ENCODE assay signal across 1 cellular context in the genomic region with DNA sequence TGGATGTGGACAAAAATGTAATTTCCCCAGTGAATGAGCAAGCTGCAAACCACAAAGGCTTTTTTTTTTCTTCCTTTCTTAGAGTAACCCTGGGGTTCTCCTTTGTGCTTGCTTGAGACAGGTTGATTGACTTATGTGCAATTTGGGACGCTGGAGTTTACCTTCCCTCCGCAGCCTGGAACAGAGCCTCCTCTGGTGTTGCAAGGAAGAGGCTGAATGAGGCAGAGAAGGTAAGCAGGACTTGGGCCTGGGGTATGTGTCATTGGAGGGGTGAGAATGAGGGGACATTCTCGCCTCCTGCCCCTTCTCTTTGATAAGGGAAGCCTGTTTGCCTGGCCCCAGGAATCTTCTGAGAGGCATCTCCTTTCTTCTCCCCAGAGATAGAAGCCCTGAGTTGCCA.
TF ChIP-seq lines count a peak whose summit lies in the region.

No MANE protein-coding gene starts in this region.

TF ChIP-seq in GM23338, 12 proteins besides CTCF, POLR2A, EP300 and RAD21 (continued from another document):
- TF ChIP-seq, protein P1, sequence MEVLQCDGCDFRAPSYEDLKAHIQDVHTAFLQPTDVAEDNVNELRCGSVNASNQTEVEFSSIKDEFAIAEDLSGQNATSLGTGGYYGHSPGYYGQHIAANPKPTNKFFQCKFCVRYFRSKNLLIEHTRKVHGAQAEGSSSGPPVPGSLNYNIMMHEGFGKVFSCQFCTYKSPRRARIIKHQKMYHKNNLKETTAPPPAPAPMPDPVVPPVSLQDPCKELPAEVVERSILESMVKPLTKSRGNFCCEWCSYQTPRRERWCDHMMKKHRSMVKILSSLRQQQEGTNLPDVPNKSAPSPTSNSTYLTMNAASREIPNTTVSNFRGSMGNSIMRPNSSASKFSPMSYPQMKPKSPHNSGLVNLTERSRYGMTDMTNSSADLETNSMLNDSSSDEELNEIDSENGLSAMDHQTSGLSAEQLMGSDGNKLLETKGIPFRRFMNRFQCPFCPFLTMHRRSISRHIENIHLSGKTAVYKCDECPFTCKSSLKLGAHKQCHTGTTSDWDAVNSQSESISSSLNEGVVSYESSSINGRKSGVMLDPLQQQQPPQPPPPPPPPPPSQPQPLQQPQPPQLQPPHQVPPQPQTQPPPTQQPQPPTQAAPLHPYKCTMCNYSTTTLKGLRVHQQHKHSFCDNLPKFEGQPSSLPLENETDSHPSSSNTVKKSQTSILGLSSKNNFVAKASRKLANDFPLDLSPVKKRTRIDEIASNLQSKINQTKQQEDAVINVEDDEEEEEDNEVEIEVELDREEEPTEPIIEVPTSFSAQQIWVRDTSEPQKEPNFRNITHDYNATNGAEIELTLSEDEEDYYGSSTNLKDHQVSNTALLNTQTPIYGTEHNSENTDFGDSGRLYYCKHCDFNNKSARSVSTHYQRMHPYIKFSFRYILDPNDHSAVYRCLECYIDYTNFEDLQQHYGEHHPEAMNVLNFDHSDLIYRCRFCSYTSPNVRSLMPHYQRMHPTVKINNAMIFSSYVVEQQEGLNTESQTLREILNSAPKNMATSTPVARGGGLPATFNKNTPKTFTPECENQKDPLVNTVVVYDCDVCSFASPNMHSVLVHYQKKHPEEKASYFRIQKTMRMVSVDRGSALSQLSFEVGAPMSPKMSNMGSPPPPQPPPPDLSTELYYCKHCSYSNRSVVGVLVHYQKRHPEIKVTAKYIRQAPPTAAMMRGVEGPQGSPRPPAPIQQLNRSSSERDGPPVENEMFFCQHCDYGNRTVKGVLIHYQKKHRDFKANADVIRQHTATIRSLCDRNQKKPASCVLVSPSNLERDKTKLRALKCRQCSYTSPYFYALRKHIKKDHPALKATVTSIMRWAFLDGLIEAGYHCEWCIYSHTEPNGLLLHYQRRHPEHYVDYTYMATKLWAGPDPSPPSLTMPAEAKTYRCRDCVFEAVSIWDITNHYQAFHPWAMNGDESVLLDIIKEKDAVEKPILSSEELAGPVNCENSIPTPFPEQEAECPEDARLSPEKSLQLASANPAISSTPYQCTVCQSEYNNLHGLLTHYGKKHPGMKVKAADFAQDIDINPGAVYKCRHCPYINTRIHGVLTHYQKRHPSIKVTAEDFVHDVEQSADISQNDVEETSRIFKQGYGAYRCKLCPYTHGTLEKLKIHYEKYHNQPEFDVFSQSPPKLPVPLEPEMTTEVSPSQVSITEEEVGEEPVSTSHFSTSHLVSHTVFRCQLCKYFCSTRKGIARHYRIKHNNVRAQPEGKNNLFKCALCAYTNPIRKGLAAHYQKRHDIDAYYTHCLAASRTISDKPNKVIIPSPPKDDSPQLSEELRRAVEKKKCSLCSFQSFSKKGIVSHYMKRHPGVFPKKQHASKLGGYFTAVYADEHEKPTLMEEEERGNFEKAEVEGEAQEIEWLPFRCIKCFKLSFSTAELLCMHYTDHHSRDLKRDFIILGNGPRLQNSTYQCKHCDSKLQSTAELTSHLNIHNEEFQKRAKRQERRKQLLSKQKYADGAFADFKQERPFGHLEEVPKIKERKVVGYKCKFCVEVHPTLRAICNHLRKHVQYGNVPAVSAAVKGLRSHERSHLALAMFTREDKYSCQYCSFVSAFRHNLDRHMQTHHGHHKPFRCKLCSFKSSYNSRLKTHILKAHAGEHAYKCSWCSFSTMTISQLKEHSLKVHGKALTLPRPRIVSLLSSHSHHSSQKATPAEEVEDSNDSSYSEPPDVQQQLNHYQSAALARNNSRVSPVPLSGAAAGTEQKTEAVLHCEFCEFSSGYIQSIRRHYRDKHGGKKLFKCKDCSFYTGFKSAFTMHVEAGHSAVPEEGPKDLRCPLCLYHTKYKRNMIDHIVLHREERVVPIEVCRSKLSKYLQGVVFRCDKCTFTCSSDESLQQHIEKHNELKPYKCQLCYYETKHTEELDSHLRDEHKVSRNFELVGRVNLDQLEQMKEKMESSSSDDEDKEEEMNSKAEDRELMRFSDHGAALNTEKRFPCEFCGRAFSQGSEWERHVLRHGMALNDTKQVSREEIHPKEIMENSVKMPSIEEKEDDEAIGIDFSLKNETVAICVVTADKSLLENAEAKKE (CRISPR knock-in tag; IDR thresholded peaks at IDR 0.05), result no peak
- TF ChIP-seq CREB1 (CRISPR knock-in tag; IDR thresholded peaks at IDR 0.05; ENCODE audit: low read depth) (no peak), EZH2 (IDR thresholded peaks at IDR 0.05; ENCODE audit: low read depth, unreplicated experiment) (no peak), JUNB (IDR thresholded peaks at IDR 0.05; ENCODE audit: unreplicated experiment) (no peak), EZH2phosphoT487 (IDR thresholded peaks at IDR 0.05; ENCODE audit: unreplicated experiment) (no peak), STAT1 (IDR thresholded peaks at IDR 0.05; ENCODE audit: unreplicated experiment) (no peak), POLR2AphosphoS5 (IDR thresholded peaks at IDR 0.05; ENCODE audit: low read depth) (no peak), ZNF114 (CRISPR knock-in tag; IDR thresholded peaks at IDR 0.05) (no peak), ETS1 (IDR thresholded peaks at IDR 0.05) (no peak)
